In genomic region chr1:193437785-193438184, GRCh38 we compare ENCODE assay signal across 10 cellular contexts.
DNase-seq lines count a peak whose midpoint lies in the region; ATAC-seq lines count a peak whose summit lies in the region.
"Had no signal": no experiment of that assay in that cellular context is flagged by ENCODE, and none has a peak within 500 bp of the region (broad histone marks: within the 10 kb centered on the region; RNA-seq: fewer than 3 reads in every experiment).

No MANE protein-coding gene starts in this region.

- H3K27ac Mint-ChIP-seq in activated naive CD8-positive, alpha-beta T cell treated with anti-CD3 and anti-CD28 coated beads, Interleukin-2, amount 10 ng/mL, durations not matched to agents 7 days and 5 days: peak overlapping the region; percentile 74
- no peak overlapping the region for H3K27ac Mint-ChIP-seq in activated naive CD8-positive, alpha-beta T cell treated with anti-CD3 and anti-CD28 coated beads, Interleukin-2, amount 50 U/mL, for 24 hours
- H3K27ac Mint-ChIP-seq: activated naive CD8-positive, alpha-beta T cell had no signal

- H3K4me3 Mint-ChIP-seq in activated naive CD8-positive, alpha-beta T cell treated with anti-CD3 and anti-CD28 coated beads, Interleukin-2, amount 10 ng/mL, durations not matched to agents 7 days and 5 days: peak overlapping the region; percentile 23
- H3K4me3 Mint-ChIP-seq in activated naive CD8-positive, alpha-beta T cell treated with anti-CD3 and anti-CD28 coated beads, Interleukin-2, amount 50 U/mL, for 24 hours: no peak overlapping the region
- H3K4me3 Mint-ChIP-seq: activated naive CD8-positive, alpha-beta T cell had no signal

- no peak for DNase-seq in activated naive CD8-positive, alpha-beta T cell treated with anti-CD3 and anti-CD28 coated beads, Interleukin-2, amount 10 ng/mL, durations not matched to agents 7 days and 5 days
- DNase-seq in activated naive CD8-positive, alpha-beta T cell treated with anti-CD3 and anti-CD28 coated beads, Interleukin-2, amount 50 U/mL, for 24 hours: no peak
- DNase-seq in NCI-H1417 (lab: John Stamatoyannopoulos, UW): no peak
- no peak for DNase-seq in SHP77 (lab: John Stamatoyannopoulos, UW)
- DNase-seq in NCI-H146 (lab: John Stamatoyannopoulos, UW): no peak
- no peak for DNase-seq in middle frontal gyrus (ENCODE audit: extremely low spot score, low spot score)
- DNase-seq: left ventricle myocardium inferior had no signal

- H3K4me1 Mint-ChIP-seq in activated naive CD8-positive, alpha-beta T cell treated with anti-CD3 and anti-CD28 coated beads, Interleukin-2, amount 10 ng/mL, durations not matched to agents 7 days and 5 days: peaks cover 21% of the 10 kb centered on the region
- H3K4me1 Mint-ChIP-seq in activated naive CD8-positive, alpha-beta T cell treated with anti-CD3 and anti-CD28 coated beads, Interleukin-2, amount 50 U/mL, for 24 hours: peaks cover 12% of the 10 kb centered on the region

- H3K9me3 Mint-ChIP-seq in activated naive CD8-positive, alpha-beta T cell treated with anti-CD3 and anti-CD28 coated beads, Interleukin-2, amount 10 ng/mL, durations not matched to agents 7 days and 5 days: peaks cover 26% of the 10 kb centered on the region
- H3K9me3 Mint-ChIP-seq in activated naive CD8-positive, alpha-beta T cell treated with anti-CD3 and anti-CD28 coated beads, Interleukin-2, amount 50 U/mL, for 24 hours: peaks cover 22% of the 10 kb centered on the region

- no peaks in the 10 kb centered on the region for H3K27me3 Mint-ChIP-seq in activated naive CD8-positive, alpha-beta T cell treated with anti-CD3 and anti-CD28 coated beads, Interleukin-2, amount 10 ng/mL, durations not matched to agents 7 days and 5 days
- no peaks in the 10 kb centered on the region for H3K27me3 Mint-ChIP-seq in activated naive CD8-positive, alpha-beta T cell treated with anti-CD3 and anti-CD28 coated beads, Interleukin-2, amount 50 U/mL, for 24 hours
- H3K27me3 Mint-ChIP-seq: activated naive CD8-positive, alpha-beta T cell had no signal

- peaks cover 51% of the 10 kb centered on the region for H3K36me3 Mint-ChIP-seq in activated naive CD8-positive, alpha-beta T cell treated with anti-CD3 and anti-CD28 coated beads, Interleukin-2, amount 10 ng/mL, durations not matched to agents 7 days and 5 days
- H3K36me3 Mint-ChIP-seq in activated naive CD8-positive, alpha-beta T cell treated with anti-CD3 and anti-CD28 coated beads, Interleukin-2, amount 50 U/mL, for 24 hours (ENCODE audit: low read depth): peaks cover 12% of the 10 kb centered on the region

- POLR2A ChIA-PET in activated naive CD8-positive, alpha-beta T cell treated with anti-CD3 and anti-CD28 coated beads, Interleukin-2, amount 10 ng/mL, durations not matched to agents 7 days and 5 days (lab: Charles Lee): no interaction called here

- ATAC-seq in activated naive CD8-positive, alpha-beta T cell treated with anti-CD3 and anti-CD28 coated beads, Interleukin-2, amount 10 ng/mL, durations not matched to agents 7 days and 5 days (ENCODE audit: low read depth): peak; percentile 47
- no peak for ATAC-seq in activated naive CD8-positive, alpha-beta T cell treated with anti-CD3 and anti-CD28 coated beads, Interleukin-2, amount 50 U/mL, for 24 hours
- peak; percentile 77 for ATAC-seq in HG02678 (IDR thresholded peaks at IDR 0.05; ENCODE audit: unreplicated experiment)
- peak; percentile 95 for ATAC-seq in HG03558 (IDR thresholded peaks at IDR 0.05; ENCODE audit: extremely low read depth, unreplicated experiment)
